Comparison of ENCODE assay signal across 8 cellular contexts in the genomic region with DNA sequence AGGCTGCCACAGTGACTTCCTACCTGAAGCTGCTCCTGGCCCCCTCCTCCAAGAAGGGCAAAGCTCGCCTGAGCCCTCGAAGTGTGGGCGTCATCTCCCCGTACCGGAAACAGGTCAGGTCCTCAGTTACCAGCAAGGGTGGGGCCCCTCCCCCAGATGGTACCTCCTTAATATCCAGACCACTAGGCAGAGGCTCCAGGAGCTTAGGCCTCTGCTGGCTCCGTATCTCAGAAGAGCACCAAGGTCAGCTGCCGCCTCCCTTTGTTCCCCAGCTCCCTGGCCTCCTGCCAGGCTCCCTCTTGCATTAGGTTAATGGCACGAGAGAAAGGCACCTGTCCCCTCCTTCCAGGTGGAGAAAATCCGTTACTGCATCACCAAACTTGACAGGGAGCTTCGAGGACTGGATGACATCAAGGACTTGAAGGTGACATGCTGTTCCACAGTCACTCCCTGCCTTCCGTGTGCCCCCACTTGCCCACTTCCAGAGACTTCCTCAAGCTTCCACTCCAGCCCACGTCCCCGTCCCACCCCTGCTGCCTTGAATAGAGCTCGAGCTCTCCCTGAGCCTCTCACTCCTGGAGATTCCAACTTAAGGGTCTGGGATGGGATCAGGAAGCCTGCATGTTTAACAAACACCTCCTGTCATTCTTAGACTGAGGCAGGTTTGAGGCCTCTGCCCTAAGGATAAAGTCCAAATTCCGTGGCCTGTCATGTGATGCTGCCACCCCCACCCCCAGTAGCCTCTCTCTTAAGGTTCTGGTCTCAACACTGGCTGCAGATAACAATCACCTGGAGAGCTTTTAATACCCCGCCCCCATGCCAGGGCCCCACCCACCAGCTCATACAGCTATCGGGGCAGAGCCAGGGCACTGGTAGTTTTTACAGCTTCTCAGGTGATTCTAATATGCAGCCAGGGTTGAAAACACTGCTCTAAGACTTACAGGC. TPM values are rescaled to one million over a fixed set of nuclear protein-coding genes. Genes with fewer than 3 reads are reported as not detected.
A peak's percentile ranks its signal among the peaks of the same experiment; 100 is the strongest.
DNase-seq lines count a peak whose midpoint lies in the region; ATAC-seq and TF ChIP-seq lines count a peak whose summit lies in the region.

No MANE protein-coding gene starts in this region.

- H3K27me3 ChIP-seq in heart left ventricle (no peaks in the 10 kb centered on the region), smooth muscle cell (ENCODE audit: low read depth) (no peaks in the 10 kb centered on the region)

- H3K4me3 ChIP-seq in heart left ventricle (no peak overlapping the region), smooth muscle cell (no peak overlapping the region)

- WGBS in heart left ventricle, 4 donors: 41 to 51% (median 43%) methylated on average over 17 of the region's 17 CpGs
- WGBS in smooth muscle cell (ENCODE audit: low lambda C conversion rate): 79% methylated on average over 17 of the region's 17 CpGs

- H3K27ac ChIP-seq in heart left ventricle (peak overlapping the region in 11 of 12 donors; percentile 89 to 100 (median 96)), smooth muscle cell (ENCODE audit: low read depth) (peak overlapping the region; percentile 97)

- H3K9me3 Mint-ChIP-seq in IgD-negative memory B cell: no peaks in the 10 kb centered on the region

- peak in 1 of 2 donors; percentile 11 for TF ChIP-seq POLR2A in heart left ventricle (IDR thresholded peaks at IDR 0.05)

- H3K4me1 ChIP-seq in heart left ventricle (peaks cover 14 to 68% (median 61%) of the 10 kb centered on the region in 12 donors), smooth muscle cell (ENCODE audit: low read depth) (peaks cover 15% of the 10 kb centered on the region)

- H3K27ac Mint-ChIP-seq in IgD-negative memory B cell: peak overlapping the region; percentile 43 to 78 (median 64)

- H3K4me2 ChIP-seq in smooth muscle cell: no peak overlapping the region

- peak in 1 of 4 donors; percentile 1 for ATAC-seq in heart left ventricle
- no peak for ATAC-seq in HG02571 (IDR thresholded peaks at IDR 0.05; ENCODE audit: unreplicated experiment)

- peak overlapping the region in 1 of 4 donors; percentile 56 for H3K4me3 Mint-ChIP-seq in IgD-negative memory B cell

- TF ChIP-seq CTCF in heart left ventricle (IDR thresholded peaks at IDR 0.05): no peak
- TF ChIP-seq CTCF in smooth muscle cell (IDR thresholded peaks at IDR 0.05; ENCODE audit: borderline replicate concordance, insufficient read depth, poor library complexity, severe bottlenecking): no peak

- peaks cover 10% of the 10 kb centered on the region for H3K79me2 ChIP-seq in smooth muscle cell (ENCODE audit: low read depth)

- peaks cover under 1% of the 10 kb centered on the region for H4K20me1 ChIP-seq in smooth muscle cell (ENCODE audit: low read depth)

- H2AFZ ChIP-seq in smooth muscle cell (ENCODE audit: low read depth): no peak overlapping the region

- H3K9ac ChIP-seq in smooth muscle cell (ENCODE audit: low read depth): no peak overlapping the region

- H3F3A ChIP-seq in smooth muscle cell (ENCODE audit: low read depth): peaks cover 26% of the 10 kb centered on the region

- no peaks in the 10 kb centered on the region for H3K27me3 Mint-ChIP-seq in IgD-negative memory B cell

- intact Hi-C loops in heart left ventricle (cut with DNase I): no loop called here

- H3K4me1 Mint-ChIP-seq in IgD-negative memory B cell: peaks cover 34 to 40% (median 34%) of the 10 kb centered on the region in 3 donors

- peak; percentile 43 for DNase-seq in OCI-M1 (lab: John Stamatoyannopoulos, UW)
- DNase-seq in heart left ventricle: peak in 3 of 5 donors; percentile 65 to 75 (median 71)
- DNase-seq in smooth muscle cell (lab: John Stamatoyannopoulos, UW; ENCODE audit: unreplicated experiment): no peak
- no peak for DNase-seq in GF-D8 (lab: John Stamatoyannopoulos, UW)
- DNase-seq in inferior parietal cortex (ENCODE audit: extremely low spot score): no peak
- no peak for DNase-seq in SIG-M5 (lab: John Stamatoyannopoulos, UW)

- peaks cover 1% of the 10 kb centered on the region for H3K36me3 Mint-ChIP-seq in IgD-negative memory B cell

- H3K9me3 ChIP-seq in heart left ventricle (no peaks in the 10 kb centered on the region), smooth muscle cell (replicated peaks; ENCODE audit: low read depth) (no peaks in the 10 kb centered on the region)

- peaks cover 0 to 97% (median 89%) of the 10 kb centered on the region in 9 donors for H3K36me3 ChIP-seq in heart left ventricle
- no peaks in the 10 kb centered on the region for H3K36me3 ChIP-seq in smooth muscle cell (ENCODE audit: low read depth)

RNA-seq across cellular contexts. Expression of a gene that starts 8.3 kb away (rescaled TPM):
- polyA plus RNA-seq in IgD-negative memory B cell (41.8 TPM), heart left ventricle (100 to 1,000 TPM; 170 to 443 TPM), smooth muscle cell (518 and 596 TPM in 2 replicates)
- total RNA-seq in heart left ventricle (100 to 1,000 TPM; 147 to 432 (median 217) TPM), smooth muscle cell (270 and 303 TPM in 2 replicates)

RNA-seq across cellular contexts. Expression of a gene that starts 16.5 kb away (rescaled TPM):
- polyA plus RNA-seq in IgD-negative memory B cell (1.4 TPM), heart left ventricle (1 to 10 TPM; 1.8 to 6.9 TPM), smooth muscle cell (4.7 and 5.2 TPM in 2 replicates)
- total RNA-seq in heart left ventricle (10 to 100 TPM in 3 of 9 donors, 1 to 10 TPM in 6; 4.2 to 11.5 (median 8.3) TPM), smooth muscle cell (0.40 and 1.2 TPM in 2 replicates)

RNA-seq across cellular contexts. Expression of a gene that starts 24.2 kb away (rescaled TPM):
- polyA plus RNA-seq in IgD-negative memory B cell (5.6 TPM), heart left ventricle (10 to 100 TPM; 10.8 to 25.3 TPM), smooth muscle cell (56.8 and 60.6 TPM in 2 replicates)
- total RNA-seq in heart left ventricle (10 to 100 TPM in 7 of 9 donors, 1 to 10 TPM in 2; 7.5 to 43.6 (median 13.3) TPM), smooth muscle cell (36.9 and 40.4 TPM in 2 replicates)

Comparison
In these comparisons a context has a peak if more than half of its experiments do, and no peak if none do; other contexts are left out.
1. DNase-seq: peak in OCI-M1 (single experiment) and heart left ventricle (3 of 5); none in smooth muscle cell (single experiment), GF-D8 (single experiment), inferior parietal cortex (single experiment) and SIG-M5 (single experiment).